1 cellular context compared by ENCODE assay signal in the genomic region with DNA sequence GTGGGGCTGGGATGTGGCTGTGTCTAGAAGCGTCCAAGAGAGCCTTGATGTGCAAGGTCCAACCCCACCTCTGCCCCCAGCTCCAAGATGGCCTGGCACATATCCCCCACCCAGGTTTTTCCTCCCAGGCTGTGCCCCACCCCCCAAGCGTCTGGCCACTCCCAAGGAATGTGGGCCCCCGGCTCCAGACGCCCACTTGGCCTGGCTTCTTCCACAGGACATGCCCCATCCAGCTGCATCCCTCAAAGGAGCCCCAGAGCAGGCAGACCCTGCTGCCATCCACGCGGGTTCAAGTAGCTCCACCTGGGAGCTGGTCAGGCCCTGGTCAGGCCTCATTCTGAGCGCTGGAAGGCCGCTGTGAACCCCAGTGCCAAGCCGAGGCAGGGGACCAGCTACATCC.
TF ChIP-seq lines count a peak whose summit lies in the region.

No MANE protein-coding gene starts in this region.

TF ChIP-seq in HEK293, 187 proteins besides CTCF, POLR2A, EP300 and RAD21 (continued from another document):
- TF ChIP-seq, protein P1, sequence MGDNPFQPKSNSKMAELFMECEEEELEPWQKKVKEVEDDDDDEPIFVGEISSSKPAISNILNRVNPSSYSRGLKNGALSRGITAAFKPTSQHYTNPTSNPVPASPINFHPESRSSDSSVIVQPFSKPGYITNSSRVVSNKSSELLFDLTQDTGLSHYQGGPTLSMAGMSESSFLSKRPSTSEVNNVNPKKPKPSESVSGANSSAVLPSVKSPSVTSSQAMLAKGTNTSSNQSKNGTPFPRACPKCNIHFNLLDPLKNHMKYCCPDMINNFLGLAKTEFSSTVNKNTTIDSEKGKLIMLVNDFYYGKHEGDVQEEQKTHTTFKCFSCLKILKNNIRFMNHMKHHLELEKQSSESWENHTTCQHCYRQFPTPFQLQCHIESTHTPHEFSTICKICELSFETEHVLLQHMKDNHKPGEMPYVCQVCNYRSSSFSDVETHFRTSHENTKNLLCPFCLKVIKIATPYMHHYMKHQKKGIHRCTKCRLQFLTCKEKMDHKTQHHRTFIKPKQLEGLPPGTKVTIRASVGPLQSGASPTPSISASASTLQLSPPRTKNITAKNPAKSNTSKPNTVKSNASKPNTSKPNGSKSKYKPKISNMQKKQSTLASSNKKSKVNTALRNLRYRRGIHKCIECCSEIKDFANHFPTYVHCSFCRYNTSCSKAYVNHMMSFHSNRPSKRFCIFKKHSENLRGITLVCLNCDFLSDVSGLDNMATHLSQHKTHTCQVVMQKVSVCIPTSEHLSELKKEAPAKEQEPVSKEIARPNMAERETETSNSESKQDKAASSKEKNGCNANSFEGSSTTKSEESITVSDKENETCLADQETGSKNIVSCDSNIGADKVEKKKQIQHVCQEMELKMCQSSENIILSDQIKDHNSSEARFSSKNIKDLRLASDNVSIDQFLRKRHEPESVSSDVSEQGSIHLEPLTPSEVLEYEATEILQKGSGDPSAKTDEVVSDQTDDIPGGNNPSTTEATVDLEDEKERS (tag by site-specific recombination; IDR thresholded peaks at IDR 0.05) = no peak
- TF ChIP-seq REPIN1 (tag by site-specific recombination; IDR thresholded peaks at IDR 0.05; ENCODE audit: low read depth) (no peak), ZNF658 (tag by site-specific recombination; IDR thresholded peaks at IDR 0.05) (no peak), ZNF549 (tag by site-specific recombination; IDR thresholded peaks at IDR 0.05) (no peak), ZNF175 (tag by site-specific recombination; IDR thresholded peaks at IDR 0.05) (no peak), ZNF664 (tag by site-specific recombination; IDR thresholded peaks at IDR 0.05) (no peak), MEIS1 (CRISPR knock-in tag; IDR thresholded peaks at IDR 0.05; ENCODE audit: borderline replicate concordance) (no peak), GFI1B (tag by site-specific recombination; IDR thresholded peaks at IDR 0.05) (no peak), OVOL3 (tag by site-specific recombination; IDR thresholded peaks at IDR 0.05) (no peak), ZNF426 (tag by site-specific recombination; IDR thresholded peaks at IDR 0.05) (no peak)
- TF ChIP-seq, protein P2, sequence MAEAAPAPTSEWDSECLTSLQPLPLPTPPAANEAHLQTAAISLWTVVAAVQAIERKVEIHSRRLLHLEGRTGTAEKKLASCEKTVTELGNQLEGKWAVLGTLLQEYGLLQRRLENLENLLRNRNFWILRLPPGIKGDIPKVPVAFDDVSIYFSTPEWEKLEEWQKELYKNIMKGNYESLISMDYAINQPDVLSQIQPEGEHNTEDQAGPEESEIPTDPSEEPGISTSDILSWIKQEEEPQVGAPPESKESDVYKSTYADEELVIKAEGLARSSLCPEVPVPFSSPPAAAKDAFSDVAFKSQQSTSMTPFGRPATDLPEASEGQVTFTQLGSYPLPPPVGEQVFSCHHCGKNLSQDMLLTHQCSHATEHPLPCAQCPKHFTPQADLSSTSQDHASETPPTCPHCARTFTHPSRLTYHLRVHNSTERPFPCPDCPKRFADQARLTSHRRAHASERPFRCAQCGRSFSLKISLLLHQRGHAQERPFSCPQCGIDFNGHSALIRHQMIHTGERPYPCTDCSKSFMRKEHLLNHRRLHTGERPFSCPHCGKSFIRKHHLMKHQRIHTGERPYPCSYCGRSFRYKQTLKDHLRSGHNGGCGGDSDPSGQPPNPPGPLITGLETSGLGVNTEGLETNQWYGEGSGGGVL (tag by site-specific recombination; IDR thresholded peaks at IDR 0.05) = no peak
- TF ChIP-seq, protein P3, sequence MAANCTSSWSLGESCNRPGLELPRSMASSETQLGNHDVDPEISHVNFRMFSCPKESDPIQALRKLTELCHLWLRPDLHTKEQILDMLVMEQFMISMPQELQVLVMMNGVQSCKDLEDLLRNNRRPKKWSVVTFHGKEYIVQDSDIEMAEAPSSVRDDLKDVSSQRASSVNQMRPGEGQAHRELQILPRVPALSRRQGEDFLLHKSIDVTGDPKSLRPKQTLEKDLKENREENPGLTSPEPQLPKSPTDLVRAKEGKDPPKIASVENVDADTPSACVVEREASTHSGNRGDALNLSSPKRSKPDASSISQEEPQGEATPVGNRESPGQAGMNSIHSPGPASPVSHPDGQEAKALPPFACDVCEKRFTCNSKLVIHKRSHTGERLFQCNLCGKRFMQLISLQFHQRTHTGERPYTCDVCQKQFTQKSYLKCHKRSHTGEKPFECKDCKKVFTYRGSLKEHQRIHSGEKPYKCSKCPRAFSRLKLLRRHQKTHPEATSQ (tag by site-specific recombination; IDR thresholded peaks at IDR 0.05) = no peak
- TF ChIP-seq, protein P4, sequence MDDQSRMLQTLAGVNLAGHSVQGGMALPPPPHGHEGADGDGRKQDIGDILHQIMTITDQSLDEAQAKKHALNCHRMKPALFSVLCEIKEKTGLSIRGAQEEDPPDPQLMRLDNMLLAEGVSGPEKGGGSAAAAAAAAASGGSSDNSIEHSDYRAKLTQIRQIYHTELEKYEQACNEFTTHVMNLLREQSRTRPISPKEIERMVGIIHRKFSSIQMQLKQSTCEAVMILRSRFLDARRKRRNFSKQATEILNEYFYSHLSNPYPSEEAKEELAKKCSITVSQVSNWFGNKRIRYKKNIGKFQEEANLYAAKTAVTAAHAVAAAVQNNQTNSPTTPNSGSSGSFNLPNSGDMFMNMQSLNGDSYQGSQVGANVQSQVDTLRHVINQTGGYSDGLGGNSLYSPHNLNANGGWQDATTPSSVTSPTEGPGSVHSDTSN (CRISPR knock-in tag; IDR thresholded peaks at IDR 0.05) = no peak
